22 cellular contexts compared by ENCODE assay signal in the genomic region with DNA sequence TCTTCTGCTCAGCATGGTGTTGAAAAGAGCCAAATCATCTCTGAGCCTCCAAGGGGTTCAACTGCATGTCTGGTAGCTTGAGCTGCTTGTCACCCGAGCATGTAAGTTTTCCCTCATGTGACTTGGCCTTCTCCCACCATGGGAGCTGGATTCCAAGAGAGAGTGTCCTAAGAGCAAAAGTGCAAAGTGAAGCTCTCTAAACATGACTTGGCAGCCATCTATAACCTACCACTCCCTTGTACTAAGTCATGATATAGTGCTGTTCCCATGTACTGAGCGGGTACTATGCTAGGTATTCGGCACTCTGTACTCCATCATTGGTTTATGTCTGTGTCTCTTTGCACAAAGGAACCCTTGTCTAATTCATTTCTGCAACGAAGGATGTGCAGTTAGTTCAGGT.
"Had no signal": no experiment of that assay in that cellular context is flagged by ENCODE, and none has a peak within 500 bp of the region (broad histone marks: within the 10 kb centered on the region; RNA-seq: fewer than 3 reads in every experiment).

No MANE protein-coding gene starts in this region.

- ATAC-seq: stimulated activated effector memory CD8-positive, alpha-beta T cell treated with anti-CD3 and anti-CD28 coated beads, Interleukin-12 subunit alpha, Interleukin-12 subunit beta, amount 100 ng/mL, for 72 hours; stimulated activated memory B cell treated with anti-CD40 and anti-IgM and Interleukin-4, amounts not matched to agents 10 μg/mL and 1 μg/mL and 100 μg/mL, for 72 hours; stimulated activated naive B cell treated with anti-CD40 and anti-IgM and Interleukin-4, amounts not matched to agents 10 μg/mL and 1 μg/mL and 100 μg/mL, for 72 hours; stimulated activated naive CD8-positive, alpha-beta T cell treated with anti-CD3 and anti-CD28 coated beads, Interleukin-15, amount 100 ng/mL, for 72 hours; stimulated activated naive CD8-positive, alpha-beta T cell treated with anti-CD3 and anti-CD28 coated beads, Interleukin-15, Interleukin-2, amounts not matched to agents 100 U/mL and 50 U/mL, for 24 hours; upper lobe of right lung had no signal

- DNase-seq: stimulated activated CD4-positive, alpha-beta T cell treated with anti-CD3 and anti-CD28 coated beads, Interleukin-2, amount 100 ng/mL, for 48 hours; stimulated activated CD4-positive, alpha-beta T cell treated with anti-CD3 and anti-CD28 coated beads, Interleukin-4, amount 100 ng/mL, for 1 hour; stimulated activated CD4-positive, alpha-beta T cell treated with anti-CD3 and anti-CD28 coated beads, Interleukin-4, amount 100 ng/mL, for 24 hours; stimulated activated CD4-positive, alpha-beta T cell treated with anti-CD3 and anti-CD28 coated beads, Interleukin-4, amount 100 ng/mL, for 4 hours; stimulated activated CD8-positive, alpha-beta memory T cell treated with anti-CD3 and anti-CD28 coated beads, Interleukin-4, amount 100 ng/mL, for 48 hours; stimulated activated naive B cell treated with anti-CD40 and anti-IgM and Interleukin-4, amounts not matched to agents 10 μg/mL and 1 μg/mL and 100 μg/mL, for 72 hours; stimulated activated naive CD4-positive, alpha-beta T cell; stimulated activated naive CD4-positive, alpha-beta T cell treated with Interleukin-2 at 50 U/mL for 16 hours; stimulated activated naive CD8-positive, alpha-beta T cell treated with anti-CD3 and anti-CD28 coated beads, Interleukin-15, amount 100 ng/mL, for 72 hours; stimulated activated naive CD8-positive, alpha-beta T cell treated with anti-CD3 and anti-CD28 coated beads, Interleukin-15, Interleukin-2, amounts not matched to agents 100 U/mL and 50 U/mL, for 24 hours; stomach; substantia nigra; testis; thyroid gland; tibial artery; transverse colon; trophoblast cell; upper lobe of left lung; upper lobe of right lung; uterus had no signal
